29 cellular contexts compared by ENCODE assay signal in genomic region chr20:39777610-39778009, GRCh38.
"Had no signal": no experiment of that assay in that cellular context is flagged by ENCODE, and none has a peak within 500 bp of the region (broad histone marks: within the 10 kb centered on the region; RNA-seq: fewer than 3 reads in every experiment).

No MANE protein-coding gene starts in this region.

- H3K4me3 ChIP-seq: left lung, lower lobe of right lung, neural progenitor cell, right atrium auricular region, right lobe of liver, smooth muscle cell, stomach, testis, thyroid gland, transverse colon, upper lobe of left lung, vagina had no signal

- H3K9ac ChIP-seq: neural progenitor cell had no signal

- H3K4me1 ChIP-seq: left lung, neural progenitor cell, testis, thyroid gland, transverse colon, upper lobe of left lung had no signal

- FAIRE-seq: kidney had no signal

- H3K27me3 ChIP-seq: left lung, neural progenitor cell, neutrophil, right atrium auricular region, right lobe of liver, stomach, testis, thyroid gland, transverse colon, upper lobe of left lung, vagina had no signal

- H3K27ac ChIP-seq: left lung, lower lobe of right lung, neural progenitor cell, neutrophil, right atrium auricular region, right lobe of liver, stomach, testis, thyroid gland, transverse colon, upper lobe of left lung, vagina had no signal

- H3K36me3 ChIP-seq: left lung, lower lobe of right lung, neural progenitor cell, neutrophil, right atrium auricular region, right lobe of liver, stomach, thyroid gland, transverse colon, upper lobe of left lung, vagina had no signal

- H3K4me2 ChIP-seq: neural progenitor cell, smooth muscle cell had no signal

- DNase-seq: hypothalamus; immature natural killer cell; kidney; left colon; left lung; lower lobe of right lung; mammary epithelial cell; mesendoderm; naive B cell; natural killer cell; nephron progenitor cell; occipital lobe; right lobe of liver; stimulated activated CD4-positive, alpha-beta T cell treated with anti-CD3 and anti-CD28 coated beads, Interleukin-1b, Interleukin-23, amount 100 ng/mL, for 48 hours; stimulated activated CD4-positive, alpha-beta T cell treated with anti-CD3 and anti-CD28 coated beads, Interleukin-2, amount 100 ng/mL, for 48 hours; stimulated activated CD4-positive, alpha-beta T cell treated with anti-CD3 and anti-CD28 coated beads, Interleukin-4, amount 100 ng/mL, for 4 hours; stimulated activated CD8-positive, alpha-beta memory T cell treated with anti-CD3 and anti-CD28 coated beads, Interleukin-4, amount 100 ng/mL, for 48 hours; stimulated activated naive B cell treated with anti-CD40 and anti-IgM and Interleukin-4, amounts not matched to agents 10 μg/mL and 1 μg/mL and 100 μg/mL, for 72 hours; stimulated activated naive CD8-positive, alpha-beta T cell treated with anti-CD3 and anti-CD28 coated beads, Interleukin-15, Interleukin-2, amounts not matched to agents 100 U/mL and 50 U/mL, for 24 hours; stomach; testis; thyroid gland; transverse colon; upper lobe of left lung had no signal

- H3K9me3 ChIP-seq: lower lobe of right lung, neutrophil, right atrium auricular region, right lobe of liver, testis, thyroid gland, transverse colon, upper lobe of left lung, vagina had no signal

- ATAC-seq: left colon; left lung; lower lobe of right lung; natural killer cell; right lobe of liver; stimulated activated naive B cell treated with anti-CD40 and anti-IgM and Interleukin-4, amounts not matched to agents 10 μg/mL and 1 μg/mL and 100 μg/mL, for 72 hours; stimulated activated naive CD8-positive, alpha-beta T cell treated with anti-CD3 and anti-CD28 coated beads, Interleukin-15, Interleukin-2, amounts not matched to agents 100 U/mL and 50 U/mL, for 24 hours had no signal

- H2AFZ ChIP-seq: neural progenitor cell had no signal
